Comparison of ENCODE assay signal across 18 cellular contexts in genomic region chr2:231212329-231212845, GRCh38. TPM values are rescaled to one million over a fixed set of nuclear protein-coding genes. Genes with fewer than 3 reads are reported as not detected.
DNase-seq lines count a peak whose midpoint lies in the region; ATAC-seq and TF ChIP-seq lines count a peak whose summit lies in the region.
"Had no signal": no experiment of that assay in that cellular context is flagged by ENCODE, and none has a peak within 500 bp of the region (broad histone marks: within the 10 kb centered on the region; RNA-seq: fewer than 3 reads in every experiment).

No MANE protein-coding gene starts in this region.

- no peak overlapping the region for H3K27ac ChIP-seq in Panc1 (ENCODE audit: low read length)
- H3K27ac ChIP-seq in epithelial cell of prostate = peak overlapping the region; percentile 10
- peak overlapping the region; percentile 43 for H3K27ac ChIP-seq in osteoblast (ENCODE audit: low read depth, low read length)
- no peak overlapping the region for H3K27ac ChIP-seq in thyroid gland

- ATAC-seq in Panc1 = no peak
- ATAC-seq in mucosa of descending colon = no peak
- ATAC-seq: effector memory CD8-positive, alpha-beta T cell; right cardiac atrium had no signal

- H3K27me3 ChIP-seq in Panc1 (ENCODE audit: control insufficient read depth, insufficient read depth, low read length) = no peaks in the 10 kb centered on the region
- no peaks in the 10 kb centered on the region for H3K27me3 ChIP-seq in osteoblast (ENCODE audit: insufficient read depth, low read length)
- no peaks in the 10 kb centered on the region for H3K27me3 ChIP-seq in thyroid gland

- H3K9me3 ChIP-seq in Panc1 (ENCODE audit: control insufficient read depth, insufficient read depth, low read depth, low read length) = no peaks in the 10 kb centered on the region
- H3K9me3 ChIP-seq in osteoblast (ENCODE audit: low read depth, low read length) = no peaks in the 10 kb centered on the region
- no peaks in the 10 kb centered on the region for H3K9me3 ChIP-seq in thyroid gland
- H3K9me3 ChIP-seq in mucosa of descending colon = no peaks in the 10 kb centered on the region

- H3K4me3 ChIP-seq in Panc1 (ENCODE audit: low read depth in 2 of 2, low read length in 2 of 2) = no peak overlapping the region
- H3K4me3 ChIP-seq in osteoblast (ENCODE audit: insufficient read depth, low read length) = no peak overlapping the region
- no peak overlapping the region for H3K4me3 ChIP-seq in thyroid gland (replicated peaks in 1 of 3)
- no peak overlapping the region for H3K4me3 ChIP-seq in mucosa of descending colon

- intact Hi-C loops in Panc1 (cut with micrococcal nuclease; ENCODE audit: unreplicated experiment) = no loop called here
- intact Hi-C loops in thyroid gland (cut with DNase I) = no loop called here
- intact Hi-C loops in mucosa of descending colon (cut with DNase I, micrococcal nuclease) = no loop called here

- H3K36me3 ChIP-seq in Panc1 (ENCODE audit: control insufficient read depth, insufficient read depth, low read length) (no peaks in the 10 kb centered on the region; the same call in 1 of the 2 replicates), osteoblast (ENCODE audit: insufficient read depth, low read length) (peaks cover 69% of the 10 kb centered on the region), thyroid gland (peaks cover 4 to 10% of the 10 kb centered on the region in 2 donors), mucosa of descending colon (ENCODE audit: low read depth) (no peaks in the 10 kb centered on the region)

- H3K4me2 ChIP-seq in osteoblast (ENCODE audit: insufficient read depth, low read length) = peak overlapping the region; percentile 1

- 93 to 94% methylated on average over 6 of the region's 6 CpGs for WGBS in thyroid gland, 2 donors

- CTCF ChIA-PET in Panc1 (lab: Charles Lee) = no interaction called here

- H2AFZ ChIP-seq in osteoblast (ENCODE audit: low read length) = no peak overlapping the region

- peaks cover 5% of the 10 kb centered on the region for H4K20me1 ChIP-seq in osteoblast (ENCODE audit: insufficient read depth, low read length)

- POLR2A ChIA-PET in Panc1 (lab: Charles Lee) = no interaction called here

- in situ Hi-C loops in Panc1 (cut with HindIII; ENCODE audit: low pct_unique_long_range_greater_than_20kb, low sequenced_read_pairs) = no loop called here

- H3K79me2 ChIP-seq in osteoblast (ENCODE audit: insufficient read depth, low read length) = peaks cover 2% of the 10 kb centered on the region

- H3K4me1 ChIP-seq in Panc1 (ENCODE audit: control insufficient read depth, insufficient read depth, low read length) = no peaks in the 10 kb centered on the region
- H3K4me1 ChIP-seq in osteoblast (ENCODE audit: insufficient read depth, low read length) = peaks cover 11% of the 10 kb centered on the region
- no peaks in the 10 kb centered on the region for H3K4me1 ChIP-seq in thyroid gland
- H3K4me1 ChIP-seq in mucosa of descending colon (ENCODE audit: low read depth) = no peaks in the 10 kb centered on the region

- BruUV-seq in Panc1 (replicated peaks; lab: Mats Ljungman, UMichigan) = TSS peak; percentile 6

- TF ChIP-seq POLR2A in thyroid gland (IDR thresholded peaks at IDR 0.05) = no peak

- no peak for TF ChIP-seq CTCF in Panc1 (IDR thresholded peaks at IDR 0.05)
- TF ChIP-seq CTCF in osteoblast (IDR thresholded peaks at IDR 0.05; ENCODE audit: extremely low read depth, low read depth, low read length) = no peak
- TF ChIP-seq CTCF in thyroid gland (IDR thresholded peaks at IDR 0.05) = no peak
- no peak for TF ChIP-seq CTCF in mucosa of descending colon (IDR thresholded peaks at IDR 0.05)

- peak; percentile 50 for DNase-seq in AG08396 (ENCODE audit: low spot score)
- no peak for DNase-seq in Panc1 (ENCODE audit: low read depth, low spot score)
- DNase-seq in epithelial cell of prostate (ENCODE audit: low read depth, low spot score) = peak; percentile 14
- DNase-seq in osteoblast (ENCODE audit: insufficient read length, low spot score, missing footprints) = peak; percentile 19
- DNase-seq in thyroid gland = no peak
- no peak for DNase-seq in HUDEP-2 (lab: John Stamatoyannopoulos, UW; ENCODE audit: unreplicated experiment in 76 of 76)
- no peak for DNase-seq in mucosa of descending colon
- DNase-seq in COR-L47 (lab: John Stamatoyannopoulos, UW) = no peak
- DNase-seq: ACHN; activated CD4-positive, alpha-beta memory T cell treated with anti-CD3 and anti-CD28 coated beads, Interleukin-2, amount 10 ng/mL, durations not matched to agents 7 days and 5 days; activated T-cell treated with anti-CD3 and anti-CD28 coated beads, Interleukin-2, amount 50 U/mL, for 48 hours; CD4-positive, CD25-positive, alpha-beta regulatory T cell; DMS79; effector memory CD8-positive, alpha-beta T cell; NCI-H187 treated with DMSO at 0.1 percent for 48 hours; NCI-H446; right cardiac atrium; SIG-M5 had no signal

RNA-seq across cellular contexts. Expression of gene ARMC9, which starts 14.0 kb away (rescaled TPM):
- 42.7 TPM for total RNA-seq in Panc1 (2021; ENCODE audit: unreplicated experiment)
- 76.4 TPM for polyA plus RNA-seq in Panc1 (2012; ENCODE audit: insufficient read length)
- 221 and 240 TPM in 2 replicates for total RNA-seq in osteoblast
- 10 to 100 TPM; 20.3 to 30.7 (median 28.0) TPM for total RNA-seq in thyroid gland
- total RNA-seq in mucosa of descending colon = 10 to 100 TPM; 10.9 to 32.2 (median 11.9) TPM

Comparison
In these comparisons a context has a peak if more than half of its experiments do, and no peak if none do; other contexts are left out.
1. DNase-seq: peak in AG08396 (single experiment), epithelial cell of prostate (single experiment) and osteoblast (single experiment); none in Panc1 (single experiment), thyroid gland (0 of 2), HUDEP-2 (0 of 76), mucosa of descending colon (0 of 3) and COR-L47 (single experiment).
2. H3K27ac ChIP-seq: peak in epithelial cell of prostate (single experiment) and osteoblast (single experiment); none in Panc1 (single experiment) and thyroid gland (0 of 3).